ENCODE assay signal across 1 cellular context in the genomic region with DNA sequence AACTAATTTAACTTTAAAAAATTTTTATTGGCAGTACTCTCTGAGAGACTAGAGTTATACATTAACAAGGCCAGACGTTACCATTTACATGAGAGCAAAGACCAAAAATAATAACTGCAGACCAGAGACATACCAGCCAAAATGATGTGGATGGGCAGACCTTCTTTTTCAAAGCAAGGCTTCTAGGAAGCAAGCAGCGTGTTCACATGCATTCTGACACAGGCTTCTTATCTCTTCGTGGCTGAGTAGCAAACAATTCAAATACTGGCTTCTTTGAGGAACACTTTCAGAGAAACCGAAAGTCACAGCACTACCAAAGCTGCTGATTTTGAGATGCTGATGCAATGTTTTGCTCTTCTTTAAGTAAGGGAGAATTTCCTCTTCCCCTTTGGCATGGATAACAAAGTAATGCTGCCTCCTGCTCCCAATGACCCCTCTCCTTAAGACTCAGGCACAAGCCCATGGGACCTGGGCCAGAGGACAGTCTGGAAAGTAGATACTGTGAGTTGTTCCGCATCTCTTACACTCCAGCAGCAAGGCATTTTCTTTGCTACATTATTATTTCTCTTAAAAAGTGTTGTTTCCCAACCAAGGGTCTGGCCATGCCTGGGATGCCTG.
TF ChIP-seq lines count a peak whose summit lies in the region.

No MANE protein-coding gene starts in this region.

TF ChIP-seq in K562, 482 proteins besides CTCF, POLR2A, EP300 and RAD21 (continued from another document and continues in another):
- TF ChIP-seq, protein P1, sequence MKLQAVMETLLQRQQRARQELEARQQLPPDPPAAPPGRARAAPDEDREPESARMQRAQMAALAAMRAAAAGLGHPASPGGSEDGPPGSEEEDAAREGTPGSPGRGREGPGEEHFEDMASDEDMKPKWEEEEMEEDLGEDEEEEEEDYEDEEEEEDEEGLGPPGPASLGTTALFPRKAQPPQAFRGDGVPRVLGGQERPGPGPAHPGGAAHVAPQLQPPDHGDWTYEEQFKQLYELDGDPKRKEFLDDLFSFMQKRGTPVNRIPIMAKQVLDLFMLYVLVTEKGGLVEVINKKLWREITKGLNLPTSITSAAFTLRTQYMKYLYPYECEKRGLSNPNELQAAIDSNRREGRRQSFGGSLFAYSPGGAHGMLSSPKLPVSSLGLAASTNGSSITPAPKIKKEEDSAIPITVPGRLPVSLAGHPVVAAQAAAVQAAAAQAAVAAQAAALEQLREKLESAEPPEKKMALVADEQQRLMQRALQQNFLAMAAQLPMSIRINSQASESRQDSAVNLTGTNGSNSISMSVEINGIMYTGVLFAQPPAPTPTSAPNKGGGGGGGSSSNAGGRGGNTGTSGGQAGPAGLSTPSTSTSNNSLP (IDR thresholded peaks at IDR 0.05; ENCODE audit: borderline replicate concordance, low read depth, low read length): no peak
- TF ChIP-seq ZNF764 (CRISPR knock-in tag; IDR thresholded peaks at IDR 0.05; ENCODE audit: low read depth): no peak
- no peak for TF ChIP-seq ZNF785 (CRISPR knock-in tag; IDR thresholded peaks at IDR 0.05)
- TF ChIP-seq ELF4 (CRISPR knock-in tag; IDR thresholded peaks at IDR 0.05): no peak
- TF ChIP-seq KLF10 (CRISPR knock-in tag; IDR thresholded peaks at IDR 0.05): no peak
- TF ChIP-seq ARID1B (IDR thresholded peaks at IDR 0.05): peak; percentile 57
- no peak for TF ChIP-seq ARNT (IDR thresholded peaks at IDR 0.05)
- peak; percentile 55 for TF ChIP-seq SMARCA4 (IDR thresholded peaks at IDR 0.05)
- TF ChIP-seq KDM4B (IDR thresholded peaks at IDR 0.05; ENCODE audit: borderline replicate concordance in 2 of 2, low read depth in 1 of 2): no peak
- peak; percentile 54; the same call in 1 of the 2 replicates for TF ChIP-seq TEAD4 (IDR thresholded peaks at IDR 0.05; ENCODE audit: low read length)
- no peak for TF ChIP-seq TEAD4 (CRISPR knock-in tag; IDR thresholded peaks at IDR 0.05; ENCODE audit: borderline replicate concordance)
- TF ChIP-seq PHF21A (IDR thresholded peaks at IDR 0.05; ENCODE audit: borderline replicate concordance, low read depth): no peak
- peak in 1 of 2 experiments; percentile 68; a peak in 1 of 4 replicates for TF ChIP-seq RCOR1 (IDR thresholded peaks at IDR 0.05; ENCODE audit: borderline replicate concordance in 1 of 2, low read depth in 2 of 2, low read length in 2 of 2)
- TF ChIP-seq, protein P2, sequence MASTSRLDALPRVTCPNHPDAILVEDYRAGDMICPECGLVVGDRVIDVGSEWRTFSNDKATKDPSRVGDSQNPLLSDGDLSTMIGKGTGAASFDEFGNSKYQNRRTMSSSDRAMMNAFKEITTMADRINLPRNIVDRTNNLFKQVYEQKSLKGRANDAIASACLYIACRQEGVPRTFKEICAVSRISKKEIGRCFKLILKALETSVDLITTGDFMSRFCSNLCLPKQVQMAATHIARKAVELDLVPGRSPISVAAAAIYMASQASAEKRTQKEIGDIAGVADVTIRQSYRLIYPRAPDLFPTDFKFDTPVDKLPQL (IDR thresholded peaks at IDR 0.05; ENCODE audit: extremely low read depth, insufficient read length): no peak
- TF ChIP-seq PURB (CRISPR knock-in tag; IDR thresholded peaks at IDR 0.05; ENCODE audit: low read depth): no peak
- TF ChIP-seq ZNF133 (CRISPR knock-in tag; IDR thresholded peaks at IDR 0.05): no peak
- TF ChIP-seq ZNF589 (CRISPR knock-in tag; IDR thresholded peaks at IDR 0.05; ENCODE audit: low read depth): peak; percentile 59
- TF ChIP-seq BRD4 (IDR thresholded peaks at IDR 0.05): no peak
- TF ChIP-seq, protein P3, sequence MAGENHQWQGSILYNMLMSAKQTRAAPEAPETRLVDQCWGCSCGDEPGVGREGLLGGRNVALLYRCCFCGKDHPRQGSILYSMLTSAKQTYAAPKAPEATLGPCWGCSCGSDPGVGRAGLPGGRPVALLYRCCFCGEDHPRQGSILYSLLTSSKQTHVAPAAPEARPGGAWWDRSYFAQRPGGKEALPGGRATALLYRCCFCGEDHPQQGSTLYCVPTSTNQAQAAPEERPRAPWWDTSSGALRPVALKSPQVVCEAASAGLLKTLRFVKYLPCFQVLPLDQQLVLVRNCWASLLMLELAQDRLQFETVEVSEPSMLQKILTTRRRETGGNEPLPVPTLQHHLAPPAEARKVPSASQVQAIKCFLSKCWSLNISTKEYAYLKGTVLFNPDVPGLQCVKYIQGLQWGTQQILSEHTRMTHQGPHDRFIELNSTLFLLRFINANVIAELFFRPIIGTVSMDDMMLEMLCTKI (IDR thresholded peaks at IDR 0.05; ENCODE audit: partially characterized antibody): no peak
- TF ChIP-seq CEBPG (CRISPR knock-in tag; IDR thresholded peaks at IDR 0.05): peak; percentile 80; the same call in 1 of the 2 replicates
- peak; percentile 90 to 93 for TF ChIP-seq CEBPG (tag; conservative IDR thresholded peaks at IDR 0.05 in 1 of 2, IDR thresholded peaks at IDR 0.05 in 1 of 2)
- TF ChIP-seq, protein P4, sequence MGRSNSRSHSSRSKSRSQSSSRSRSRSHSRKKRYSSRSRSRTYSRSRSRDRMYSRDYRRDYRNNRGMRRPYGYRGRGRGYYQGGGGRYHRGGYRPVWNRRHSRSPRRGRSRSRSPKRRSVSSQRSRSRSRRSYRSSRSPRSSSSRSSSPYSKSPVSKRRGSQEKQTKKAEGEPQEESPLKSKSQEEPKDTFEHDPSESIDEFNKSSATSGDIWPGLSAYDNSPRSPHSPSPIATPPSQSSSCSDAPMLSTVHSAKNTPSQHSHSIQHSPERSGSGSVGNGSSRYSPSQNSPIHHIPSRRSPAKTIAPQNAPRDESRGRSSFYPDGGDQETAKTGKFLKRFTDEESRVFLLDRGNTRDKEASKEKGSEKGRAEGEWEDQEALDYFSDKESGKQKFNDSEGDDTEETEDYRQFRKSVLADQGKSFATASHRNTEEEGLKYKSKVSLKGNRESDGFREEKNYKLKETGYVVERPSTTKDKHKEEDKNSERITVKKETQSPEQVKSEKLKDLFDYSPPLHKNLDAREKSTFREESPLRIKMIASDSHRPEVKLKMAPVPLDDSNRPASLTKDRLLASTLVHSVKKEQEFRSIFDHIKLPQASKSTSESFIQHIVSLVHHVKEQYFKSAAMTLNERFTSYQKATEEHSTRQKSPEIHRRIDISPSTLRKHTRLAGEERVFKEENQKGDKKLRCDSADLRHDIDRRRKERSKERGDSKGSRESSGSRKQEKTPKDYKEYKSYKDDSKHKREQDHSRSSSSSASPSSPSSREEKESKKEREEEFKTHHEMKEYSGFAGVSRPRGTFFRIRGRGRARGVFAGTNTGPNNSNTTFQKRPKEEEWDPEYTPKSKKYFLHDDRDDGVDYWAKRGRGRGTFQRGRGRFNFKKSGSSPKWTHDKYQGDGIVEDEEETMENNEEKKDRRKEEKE (IDR thresholded peaks at IDR 0.05; ENCODE audit: borderline replicate concordance in 1 of 2, control insufficient read depth in 1 of 2, low read depth in 2 of 2, low read length in 1 of 2): no peak
- TF ChIP-seq, protein P5, sequence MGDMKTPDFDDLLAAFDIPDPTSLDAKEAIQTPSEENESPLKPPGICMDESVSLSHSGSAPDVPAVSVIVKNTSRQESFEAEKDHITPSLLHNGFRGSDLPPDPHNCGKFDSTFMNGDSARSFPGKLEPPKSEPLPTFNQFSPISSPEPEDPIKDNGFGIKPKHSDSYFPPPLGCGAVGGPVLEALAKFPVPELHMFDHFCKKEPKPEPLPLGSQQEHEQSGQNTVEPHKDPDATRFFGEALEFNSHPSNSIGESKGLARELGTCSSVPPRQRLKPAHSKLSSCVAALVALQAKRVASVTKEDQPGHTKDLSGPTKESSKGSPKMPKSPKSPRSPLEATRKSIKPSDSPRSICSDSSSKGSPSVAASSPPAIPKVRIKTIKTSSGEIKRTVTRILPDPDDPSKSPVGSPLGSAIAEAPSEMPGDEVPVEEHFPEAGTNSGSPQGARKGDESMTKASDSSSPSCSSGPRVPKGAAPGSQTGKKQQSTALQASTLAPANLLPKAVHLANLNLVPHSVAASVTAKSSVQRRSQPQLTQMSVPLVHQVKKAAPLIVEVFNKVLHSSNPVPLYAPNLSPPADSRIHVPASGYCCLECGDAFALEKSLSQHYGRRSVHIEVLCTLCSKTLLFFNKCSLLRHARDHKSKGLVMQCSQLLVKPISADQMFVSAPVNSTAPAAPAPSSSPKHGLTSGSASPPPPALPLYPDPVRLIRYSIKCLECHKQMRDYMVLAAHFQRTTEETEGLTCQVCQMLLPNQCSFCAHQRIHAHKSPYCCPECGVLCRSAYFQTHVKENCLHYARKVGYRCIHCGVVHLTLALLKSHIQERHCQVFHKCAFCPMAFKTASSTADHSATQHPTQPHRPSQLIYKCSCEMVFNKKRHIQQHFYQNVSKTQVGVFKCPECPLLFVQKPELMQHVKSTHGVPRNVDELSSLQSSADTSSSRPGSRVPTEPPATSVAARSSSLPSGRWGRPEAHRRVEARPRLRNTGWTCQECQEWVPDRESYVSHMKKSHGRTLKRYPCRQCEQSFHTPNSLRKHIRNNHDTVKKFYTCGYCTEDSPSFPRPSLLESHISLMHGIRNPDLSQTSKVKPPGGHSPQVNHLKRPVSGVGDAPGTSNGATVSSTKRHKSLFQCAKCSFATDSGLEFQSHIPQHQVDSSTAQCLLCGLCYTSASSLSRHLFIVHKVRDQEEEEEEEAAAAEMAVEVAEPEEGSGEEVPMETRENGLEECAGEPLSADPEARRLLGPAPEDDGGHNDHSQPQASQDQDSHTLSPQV (IDR thresholded peaks at IDR 0.05): peak; percentile 92
- no peak; the same call in 1 of the 2 replicates for TF ChIP-seq TCF3 (CRISPR knock-in tag; IDR thresholded peaks at IDR 0.05)
- TF ChIP-seq DMBX1 (CRISPR knock-in tag; IDR thresholded peaks at IDR 0.05; ENCODE audit: borderline replicate concordance): no peak
- TF ChIP-seq, protein P6, sequence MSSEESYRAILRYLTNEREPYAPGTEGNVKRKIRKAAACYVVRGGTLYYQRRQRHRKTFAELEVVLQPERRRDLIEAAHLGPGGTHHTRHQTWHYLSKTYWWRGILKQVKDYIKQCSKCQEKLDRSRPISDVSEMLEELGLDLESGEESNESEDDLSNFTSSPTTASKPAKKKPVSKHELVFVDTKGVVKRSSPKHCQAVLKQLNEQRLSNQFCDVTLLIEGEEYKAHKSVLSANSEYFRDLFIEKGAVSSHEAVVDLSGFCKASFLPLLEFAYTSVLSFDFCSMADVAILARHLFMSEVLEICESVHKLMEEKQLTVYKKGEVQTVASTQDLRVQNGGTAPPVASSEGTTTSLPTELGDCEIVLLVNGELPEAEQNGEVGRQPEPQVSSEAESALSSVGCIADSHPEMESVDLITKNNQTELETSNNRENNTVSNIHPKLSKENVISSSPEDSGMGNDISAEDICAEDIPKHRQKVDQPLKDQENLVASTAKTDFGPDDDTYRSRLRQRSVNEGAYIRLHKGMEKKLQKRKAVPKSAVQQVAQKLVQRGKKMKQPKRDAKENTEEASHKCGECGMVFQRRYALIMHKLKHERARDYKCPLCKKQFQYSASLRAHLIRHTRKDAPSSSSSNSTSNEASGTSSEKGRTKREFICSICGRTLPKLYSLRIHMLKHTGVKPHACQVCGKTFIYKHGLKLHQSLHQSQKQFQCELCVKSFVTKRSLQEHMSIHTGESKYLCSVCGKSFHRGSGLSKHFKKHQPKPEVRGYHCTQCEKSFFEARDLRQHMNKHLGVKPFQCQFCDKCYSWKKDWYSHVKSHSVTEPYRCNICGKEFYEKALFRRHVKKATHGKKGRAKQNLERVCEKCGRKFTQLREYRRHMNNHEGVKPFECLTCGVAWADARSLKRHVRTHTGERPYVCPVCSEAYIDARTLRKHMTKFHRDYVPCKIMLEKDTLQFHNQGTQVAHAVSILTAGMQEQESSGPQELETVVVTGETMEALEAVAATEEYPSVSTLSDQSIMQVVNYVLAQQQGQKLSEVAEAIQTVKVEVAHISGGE (CRISPR knock-in tag; IDR thresholded peaks at IDR 0.05): 0 out of 6 replicates have a peak, but pooled peaks of 1 of the 3 experiments have one; percentile 29
- TF ChIP-seq KLF6 (CRISPR knock-in tag; IDR thresholded peaks at IDR 0.05; ENCODE audit: borderline replicate concordance): no peak
- TF ChIP-seq, protein P7, sequence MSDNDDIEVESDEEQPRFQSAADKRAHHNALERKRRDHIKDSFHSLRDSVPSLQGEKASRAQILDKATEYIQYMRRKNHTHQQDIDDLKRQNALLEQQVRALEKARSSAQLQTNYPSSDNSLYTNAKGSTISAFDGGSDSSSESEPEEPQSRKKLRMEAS (CRISPR knock-in tag; IDR thresholded peaks at IDR 0.05): peak; percentile 13; the same call in 1 of the 2 replicates
- 0 out of 2 replicates have a peak, but pooled peaks have one; percentile 36 for TF ChIP-seq PYGO2 (tag; IDR thresholded peaks at IDR 0.05)
- no peak for TF ChIP-seq ZNF274 (IDR thresholded peaks at IDR 0.05; ENCODE audit: borderline replicate concordance, low read depth, low read length)
- TF ChIP-seq, protein P8, sequence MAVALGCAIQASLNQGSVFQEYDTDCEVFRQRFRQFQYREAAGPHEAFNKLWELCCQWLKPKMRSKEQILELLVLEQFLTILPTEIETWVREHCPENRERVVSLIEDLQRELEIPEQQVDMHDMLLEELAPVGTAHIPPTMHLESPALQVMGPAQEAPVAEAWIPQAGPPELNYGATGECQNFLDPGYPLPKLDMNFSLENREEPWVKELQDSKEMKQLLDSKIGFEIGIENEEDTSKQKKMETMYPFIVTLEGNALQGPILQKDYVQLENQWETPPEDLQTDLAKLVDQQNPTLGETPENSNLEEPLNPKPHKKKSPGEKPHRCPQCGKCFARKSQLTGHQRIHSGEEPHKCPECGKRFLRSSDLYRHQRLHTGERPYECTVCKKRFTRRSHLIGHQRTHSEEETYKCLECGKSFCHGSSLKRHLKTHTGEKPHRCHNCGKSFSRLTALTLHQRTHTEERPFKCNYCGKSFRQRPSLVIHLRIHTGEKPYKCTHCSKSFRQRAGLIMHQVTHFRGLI (CRISPR knock-in tag; IDR thresholded peaks at IDR 0.05): no peak
- TF ChIP-seq ATF1 (CRISPR knock-in tag; IDR thresholded peaks at IDR 0.05): no peak
- TF ChIP-seq ATF1 (tag; IDR thresholded peaks at IDR 0.05): peak; percentile 20; the same call in 1 of the 2 replicates
- TF ChIP-seq, protein P9, sequence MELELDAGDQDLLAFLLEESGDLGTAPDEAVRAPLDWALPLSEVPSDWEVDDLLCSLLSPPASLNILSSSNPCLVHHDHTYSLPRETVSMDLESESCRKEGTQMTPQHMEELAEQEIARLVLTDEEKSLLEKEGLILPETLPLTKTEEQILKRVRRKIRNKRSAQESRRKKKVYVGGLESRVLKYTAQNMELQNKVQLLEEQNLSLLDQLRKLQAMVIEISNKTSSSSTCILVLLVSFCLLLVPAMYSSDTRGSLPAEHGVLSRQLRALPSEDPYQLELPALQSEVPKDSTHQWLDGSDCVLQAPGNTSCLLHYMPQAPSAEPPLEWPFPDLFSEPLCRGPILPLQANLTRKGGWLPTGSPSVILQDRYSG (tag; conservative IDR thresholded peaks at IDR 0.05; ENCODE audit: low read depth): peak; percentile 65; the same call in 1 of the 2 replicates
- TF ChIP-seq RBM14 (IDR thresholded peaks at IDR 0.05; ENCODE audit: borderline replicate concordance, insufficient read depth, low read depth, low read length): no peak
- no peak for TF ChIP-seq CC2D1A (IDR thresholded peaks at IDR 0.05)
- TF ChIP-seq SMAD1 (IDR thresholded peaks at IDR 0.05; ENCODE audit: low read depth, low read length, partially characterized antibody): no peak
- TF ChIP-seq RBFOX2 (IDR thresholded peaks at IDR 0.05; ENCODE audit: low read depth, low read length): no peak
- TF ChIP-seq SRF (CRISPR knock-in tag; IDR thresholded peaks at IDR 0.05): no peak
- TF ChIP-seq TBL1XR1 (IDR thresholded peaks at IDR 0.05; ENCODE audit: low read length in 2 of 2): 0 out of 4 replicates have a peak, but pooled peaks of 1 of the 2 experiments have one; percentile 43
- TF ChIP-seq NCOA2 (IDR thresholded peaks at IDR 0.05; ENCODE audit: partially characterized antibody in 2 of 2): no peak
- no peak for TF ChIP-seq RFX7 (CRISPR knock-in tag; IDR thresholded peaks at IDR 0.05)
- TF ChIP-seq ZNF76 (CRISPR knock-in tag; IDR thresholded peaks at IDR 0.05; ENCODE audit: borderline replicate concordance): no peak
- no peak for TF ChIP-seq RBM39 (optimal IDR thresholded peaks at IDR 0.05; ENCODE audit: low read depth, low read length)
- no peak for TF ChIP-seq LARP7 (IDR thresholded peaks at IDR 0.05)
- no peak for TF ChIP-seq ETV5 (CRISPR knock-in tag; IDR thresholded peaks at IDR 0.05; ENCODE audit: low read depth)
- no peak for TF ChIP-seq CBFB (CRISPR knock-in tag; IDR thresholded peaks at IDR 0.05)
